Comparison of ENCODE assay signal across 1 cellular context in the genomic region with DNA sequence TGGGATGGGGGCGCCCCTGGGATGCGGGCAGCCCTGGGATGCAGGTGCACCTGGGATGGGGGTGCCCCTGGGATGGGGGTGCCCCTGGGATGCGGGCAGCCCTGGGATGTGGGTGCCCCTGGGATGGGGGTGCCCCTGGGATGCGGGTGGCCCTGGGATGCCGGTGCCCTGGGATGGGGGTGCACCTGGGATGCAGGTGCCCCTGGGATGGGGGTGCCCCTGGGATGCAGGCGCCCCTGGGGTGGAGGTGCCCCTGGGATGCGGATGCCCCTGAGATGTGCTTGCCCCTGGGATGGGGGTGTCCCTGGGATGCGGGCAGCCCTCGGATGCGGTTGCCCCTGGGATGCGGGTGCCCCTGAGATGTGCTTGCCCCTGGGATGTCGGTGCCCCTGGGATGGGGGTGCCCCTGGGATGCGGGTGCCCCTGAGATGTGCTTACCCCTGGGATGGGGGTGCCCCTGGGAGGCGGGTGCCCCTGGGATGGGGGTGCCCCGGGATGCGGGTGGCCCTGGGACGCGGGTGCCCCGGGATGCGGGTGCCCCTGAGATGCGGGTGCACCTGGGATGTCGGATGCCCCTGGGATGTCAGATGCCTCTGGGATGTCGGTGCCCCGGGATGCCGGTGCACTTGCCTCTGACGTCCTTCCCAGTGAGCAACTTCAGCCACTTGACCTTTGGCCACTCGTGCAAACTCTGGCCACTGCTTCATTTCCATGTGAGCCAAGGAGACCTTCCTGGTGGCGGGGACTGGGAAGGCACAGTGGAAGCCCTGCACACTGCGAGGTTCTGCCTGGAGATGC.
TF ChIP-seq lines count a peak whose summit lies in the region.

No MANE protein-coding gene starts in this region.

TF ChIP-seq in GM23338, 12 proteins besides CTCF, POLR2A, EP300 and RAD21 (continued from another document):
- TF ChIP-seq, protein P1, sequence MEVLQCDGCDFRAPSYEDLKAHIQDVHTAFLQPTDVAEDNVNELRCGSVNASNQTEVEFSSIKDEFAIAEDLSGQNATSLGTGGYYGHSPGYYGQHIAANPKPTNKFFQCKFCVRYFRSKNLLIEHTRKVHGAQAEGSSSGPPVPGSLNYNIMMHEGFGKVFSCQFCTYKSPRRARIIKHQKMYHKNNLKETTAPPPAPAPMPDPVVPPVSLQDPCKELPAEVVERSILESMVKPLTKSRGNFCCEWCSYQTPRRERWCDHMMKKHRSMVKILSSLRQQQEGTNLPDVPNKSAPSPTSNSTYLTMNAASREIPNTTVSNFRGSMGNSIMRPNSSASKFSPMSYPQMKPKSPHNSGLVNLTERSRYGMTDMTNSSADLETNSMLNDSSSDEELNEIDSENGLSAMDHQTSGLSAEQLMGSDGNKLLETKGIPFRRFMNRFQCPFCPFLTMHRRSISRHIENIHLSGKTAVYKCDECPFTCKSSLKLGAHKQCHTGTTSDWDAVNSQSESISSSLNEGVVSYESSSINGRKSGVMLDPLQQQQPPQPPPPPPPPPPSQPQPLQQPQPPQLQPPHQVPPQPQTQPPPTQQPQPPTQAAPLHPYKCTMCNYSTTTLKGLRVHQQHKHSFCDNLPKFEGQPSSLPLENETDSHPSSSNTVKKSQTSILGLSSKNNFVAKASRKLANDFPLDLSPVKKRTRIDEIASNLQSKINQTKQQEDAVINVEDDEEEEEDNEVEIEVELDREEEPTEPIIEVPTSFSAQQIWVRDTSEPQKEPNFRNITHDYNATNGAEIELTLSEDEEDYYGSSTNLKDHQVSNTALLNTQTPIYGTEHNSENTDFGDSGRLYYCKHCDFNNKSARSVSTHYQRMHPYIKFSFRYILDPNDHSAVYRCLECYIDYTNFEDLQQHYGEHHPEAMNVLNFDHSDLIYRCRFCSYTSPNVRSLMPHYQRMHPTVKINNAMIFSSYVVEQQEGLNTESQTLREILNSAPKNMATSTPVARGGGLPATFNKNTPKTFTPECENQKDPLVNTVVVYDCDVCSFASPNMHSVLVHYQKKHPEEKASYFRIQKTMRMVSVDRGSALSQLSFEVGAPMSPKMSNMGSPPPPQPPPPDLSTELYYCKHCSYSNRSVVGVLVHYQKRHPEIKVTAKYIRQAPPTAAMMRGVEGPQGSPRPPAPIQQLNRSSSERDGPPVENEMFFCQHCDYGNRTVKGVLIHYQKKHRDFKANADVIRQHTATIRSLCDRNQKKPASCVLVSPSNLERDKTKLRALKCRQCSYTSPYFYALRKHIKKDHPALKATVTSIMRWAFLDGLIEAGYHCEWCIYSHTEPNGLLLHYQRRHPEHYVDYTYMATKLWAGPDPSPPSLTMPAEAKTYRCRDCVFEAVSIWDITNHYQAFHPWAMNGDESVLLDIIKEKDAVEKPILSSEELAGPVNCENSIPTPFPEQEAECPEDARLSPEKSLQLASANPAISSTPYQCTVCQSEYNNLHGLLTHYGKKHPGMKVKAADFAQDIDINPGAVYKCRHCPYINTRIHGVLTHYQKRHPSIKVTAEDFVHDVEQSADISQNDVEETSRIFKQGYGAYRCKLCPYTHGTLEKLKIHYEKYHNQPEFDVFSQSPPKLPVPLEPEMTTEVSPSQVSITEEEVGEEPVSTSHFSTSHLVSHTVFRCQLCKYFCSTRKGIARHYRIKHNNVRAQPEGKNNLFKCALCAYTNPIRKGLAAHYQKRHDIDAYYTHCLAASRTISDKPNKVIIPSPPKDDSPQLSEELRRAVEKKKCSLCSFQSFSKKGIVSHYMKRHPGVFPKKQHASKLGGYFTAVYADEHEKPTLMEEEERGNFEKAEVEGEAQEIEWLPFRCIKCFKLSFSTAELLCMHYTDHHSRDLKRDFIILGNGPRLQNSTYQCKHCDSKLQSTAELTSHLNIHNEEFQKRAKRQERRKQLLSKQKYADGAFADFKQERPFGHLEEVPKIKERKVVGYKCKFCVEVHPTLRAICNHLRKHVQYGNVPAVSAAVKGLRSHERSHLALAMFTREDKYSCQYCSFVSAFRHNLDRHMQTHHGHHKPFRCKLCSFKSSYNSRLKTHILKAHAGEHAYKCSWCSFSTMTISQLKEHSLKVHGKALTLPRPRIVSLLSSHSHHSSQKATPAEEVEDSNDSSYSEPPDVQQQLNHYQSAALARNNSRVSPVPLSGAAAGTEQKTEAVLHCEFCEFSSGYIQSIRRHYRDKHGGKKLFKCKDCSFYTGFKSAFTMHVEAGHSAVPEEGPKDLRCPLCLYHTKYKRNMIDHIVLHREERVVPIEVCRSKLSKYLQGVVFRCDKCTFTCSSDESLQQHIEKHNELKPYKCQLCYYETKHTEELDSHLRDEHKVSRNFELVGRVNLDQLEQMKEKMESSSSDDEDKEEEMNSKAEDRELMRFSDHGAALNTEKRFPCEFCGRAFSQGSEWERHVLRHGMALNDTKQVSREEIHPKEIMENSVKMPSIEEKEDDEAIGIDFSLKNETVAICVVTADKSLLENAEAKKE (CRISPR knock-in tag; IDR thresholded peaks at IDR 0.05), result no peak
- TF ChIP-seq STAT1 (IDR thresholded peaks at IDR 0.05; ENCODE audit: unreplicated experiment), result no peak
- TF ChIP-seq ZNF114 (CRISPR knock-in tag; IDR thresholded peaks at IDR 0.05), result no peak
- TF ChIP-seq NANOG (IDR thresholded peaks at IDR 0.05; ENCODE audit: borderline replicate concordance), result no peak
- TF ChIP-seq, protein P2, sequence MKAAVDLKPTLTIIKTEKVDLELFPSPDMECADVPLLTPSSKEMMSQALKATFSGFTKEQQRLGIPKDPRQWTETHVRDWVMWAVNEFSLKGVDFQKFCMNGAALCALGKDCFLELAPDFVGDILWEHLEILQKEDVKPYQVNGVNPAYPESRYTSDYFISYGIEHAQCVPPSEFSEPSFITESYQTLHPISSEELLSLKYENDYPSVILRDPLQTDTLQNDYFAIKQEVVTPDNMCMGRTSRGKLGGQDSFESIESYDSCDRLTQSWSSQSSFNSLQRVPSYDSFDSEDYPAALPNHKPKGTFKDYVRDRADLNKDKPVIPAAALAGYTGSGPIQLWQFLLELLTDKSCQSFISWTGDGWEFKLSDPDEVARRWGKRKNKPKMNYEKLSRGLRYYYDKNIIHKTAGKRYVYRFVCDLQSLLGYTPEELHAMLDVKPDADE (IDR thresholded peaks at IDR 0.05), result no peak
- TF ChIP-seq, protein P3, sequence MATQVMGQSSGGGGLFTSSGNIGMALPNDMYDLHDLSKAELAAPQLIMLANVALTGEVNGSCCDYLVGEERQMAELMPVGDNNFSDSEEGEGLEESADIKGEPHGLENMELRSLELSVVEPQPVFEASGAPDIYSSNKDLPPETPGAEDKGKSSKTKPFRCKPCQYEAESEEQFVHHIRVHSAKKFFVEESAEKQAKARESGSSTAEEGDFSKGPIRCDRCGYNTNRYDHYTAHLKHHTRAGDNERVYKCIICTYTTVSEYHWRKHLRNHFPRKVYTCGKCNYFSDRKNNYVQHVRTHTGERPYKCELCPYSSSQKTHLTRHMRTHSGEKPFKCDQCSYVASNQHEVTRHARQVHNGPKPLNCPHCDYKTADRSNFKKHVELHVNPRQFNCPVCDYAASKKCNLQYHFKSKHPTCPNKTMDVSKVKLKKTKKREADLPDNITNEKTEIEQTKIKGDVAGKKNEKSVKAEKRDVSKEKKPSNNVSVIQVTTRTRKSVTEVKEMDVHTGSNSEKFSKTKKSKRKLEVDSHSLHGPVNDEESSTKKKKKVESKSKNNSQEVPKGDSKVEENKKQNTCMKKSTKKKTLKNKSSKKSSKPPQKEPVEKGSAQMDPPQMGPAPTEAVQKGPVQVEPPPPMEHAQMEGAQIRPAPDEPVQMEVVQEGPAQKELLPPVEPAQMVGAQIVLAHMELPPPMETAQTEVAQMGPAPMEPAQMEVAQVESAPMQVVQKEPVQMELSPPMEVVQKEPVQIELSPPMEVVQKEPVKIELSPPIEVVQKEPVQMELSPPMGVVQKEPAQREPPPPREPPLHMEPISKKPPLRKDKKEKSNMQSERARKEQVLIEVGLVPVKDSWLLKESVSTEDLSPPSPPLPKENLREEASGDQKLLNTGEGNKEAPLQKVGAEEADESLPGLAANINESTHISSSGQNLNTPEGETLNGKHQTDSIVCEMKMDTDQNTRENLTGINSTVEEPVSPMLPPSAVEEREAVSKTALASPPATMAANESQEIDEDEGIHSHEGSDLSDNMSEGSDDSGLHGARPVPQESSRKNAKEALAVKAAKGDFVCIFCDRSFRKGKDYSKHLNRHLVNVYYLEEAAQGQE (IDR thresholded peaks at IDR 0.05; ENCODE audit: unreplicated experiment), result no peak
- no peak for TF ChIP-seq ZNF331 (CRISPR knock-in tag; IDR thresholded peaks at IDR 0.05; ENCODE audit: low read depth)
- no peak for TF ChIP-seq EZH2 (IDR thresholded peaks at IDR 0.05; ENCODE audit: low read depth, unreplicated experiment)
- no peak for TF ChIP-seq JUNB (IDR thresholded peaks at IDR 0.05; ENCODE audit: unreplicated experiment)
- TF ChIP-seq EZH2phosphoT487 (IDR thresholded peaks at IDR 0.05; ENCODE audit: unreplicated experiment), result no peak
